1 cellular context compared by ENCODE assay signal in genomic region chr1:156097499-156098178, GRCh38.
TF ChIP-seq lines count a peak whose summit lies in the region.

No MANE protein-coding gene starts in this region.

TF ChIP-seq in IMR-90, 13 proteins besides CTCF, POLR2A, EP300 and RAD21:
- TF ChIP-seq SMC3 (IDR thresholded peaks at IDR 0.05; ENCODE audit: low read depth, low read length) (no peak), ELK1 (IDR thresholded peaks at IDR 0.05; ENCODE audit: borderline replicate concordance, low read depth, low read length) (no peak), MAZ (IDR thresholded peaks at IDR 0.05; ENCODE audit: borderline replicate concordance, low read depth, low read length) (no peak), BHLHE40 (IDR thresholded peaks at IDR 0.05; ENCODE audit: low read depth, low read length) (no peak), RFX5 (IDR thresholded peaks at IDR 0.05; ENCODE audit: low read depth, low read length) (no peak), MAFK (IDR thresholded peaks at IDR 0.05; ENCODE audit: low read depth, low read length) (no peak), CEBPB (IDR thresholded peaks at IDR 0.05; ENCODE audit: low read depth, low read length) (no peak), NFE2L2 (IDR thresholded peaks at IDR 0.05; ENCODE audit: low read depth, low read length) (no peak), MXI1 (IDR thresholded peaks at IDR 0.05; ENCODE audit: borderline replicate concordance, low read depth, low read length) (no peak), FOS (IDR thresholded peaks at IDR 0.05; ENCODE audit: low read depth, low read length) (no peak), USF2 (IDR thresholded peaks at IDR 0.05; ENCODE audit: low read depth, low read length) (no peak), RCOR1 (IDR thresholded peaks at IDR 0.05; ENCODE audit: insufficient replicate concordance, low read length) (no peak), CHD1 (IDR thresholded peaks at IDR 0.05; ENCODE audit: low read depth, low read length) (no peak)
TF ChIP-seq in IMR-90: peak in this region for 0.
